23 cellular contexts compared by ENCODE assay signal in genomic region chrX:86724277-86724676, GRCh38.
"Had no signal": no experiment of that assay in that cellular context is flagged by ENCODE, and none has a peak within 500 bp of the region (broad histone marks: within the 10 kb centered on the region; RNA-seq: fewer than 3 reads in every experiment).

No MANE protein-coding gene starts in this region.

- FAIRE-seq: endothelial cell of umbilical vein had no signal

- H3K4me3 ChIP-seq: coronary artery, dorsolateral prefrontal cortex, esophagus muscularis mucosa, gastroesophageal sphincter, heart left ventricle, hepatocyte, left ventricle myocardium inferior, lower lobe of right lung had no signal

- H3K4me2 ChIP-seq: hepatocyte had no signal

- H3K79me2 ChIP-seq: hepatocyte had no signal

- H3K27ac ChIP-seq: coronary artery, dorsolateral prefrontal cortex, esophagus muscularis mucosa, foreskin keratinocyte, gastroesophageal sphincter, heart left ventricle, hepatocyte, left ventricle myocardium inferior, lower lobe of right lung had no signal

- DNase-seq: dermis blood vessel endothelial cell; dorsolateral prefrontal cortex; effector CD4-positive, alpha-beta T cell; effector memory CD4-positive, alpha-beta T cell; foreskin keratinocyte; heart left ventricle; hypothalamus; immature natural killer cell; islet precursor cell; kidney; kidney glomerular epithelial cell; left colon; left ventricle myocardium inferior; lower lobe of right lung; mesendoderm; midbrain; naive thymus-derived CD4-positive, alpha-beta T cell had no signal

- ATAC-seq: foreskin keratinocyte; gastroesophageal sphincter; heart left ventricle; left colon; left lobe of liver; lower lobe of right lung; naive thymus-derived CD4-positive, alpha-beta T cell had no signal

- H3K9me3 ChIP-seq: gastroesophageal sphincter, heart left ventricle, lower lobe of right lung had no signal

- H3K27me3 ChIP-seq: esophagus muscularis mucosa, foreskin keratinocyte, gastroesophageal sphincter, heart left ventricle, hepatocyte had no signal

- H3K4me1 ChIP-seq: esophagus muscularis mucosa, foreskin keratinocyte, gastroesophageal sphincter, heart left ventricle, left ventricle myocardium inferior, lower lobe of right lung had no signal

- H3K36me3 ChIP-seq: esophagus muscularis mucosa, gastroesophageal sphincter, heart left ventricle, left ventricle myocardium inferior, lower lobe of right lung had no signal

- H2AFZ ChIP-seq: hepatocyte had no signal
